In genomic region chr2:145017149-145017548, GRCh38 we compare ENCODE assay signal across 22 cellular contexts.
"Had no signal": no experiment of that assay in that cellular context is flagged by ENCODE, and none has a peak within 500 bp of the region (broad histone marks: within the 10 kb centered on the region; RNA-seq: fewer than 3 reads in every experiment).

No MANE protein-coding gene starts in this region.

- H3K27me3 ChIP-seq: SJSA1 had no signal

- H3K4me3 ChIP-seq: SJSA1, SK-N-MC had no signal

- H3K27ac ChIP-seq: HL-60, SJSA1, SK-N-MC had no signal

- H3K9me3 ChIP-seq: SJSA1 had no signal

- DNase-seq: Karpas-422, KBM-7, MM.1S, NCI-H1092 treated with DMSO at 0.1 percent for 48 hours, NCI-H1436, NCI-H187, NCI-H2029, NCI-H2081 treated with DMSO at 0.1 percent for 48 hours, NCI-H2171, NCI-H226, NCI-H510A, NCI-H524 treated with DMSO at 0.1 percent for 48 hours, NCI-H69, NCI-H774, Right ventricle myocardium superior, RPMI8226, SIG-M5, T-helper 1 cell had no signal

- H3K36me3 ChIP-seq: SJSA1 had no signal

- FAIRE-seq: HTR-8/SVneo had no signal
